ENCODE assay signal across 14 cellular contexts in the genomic region with DNA sequence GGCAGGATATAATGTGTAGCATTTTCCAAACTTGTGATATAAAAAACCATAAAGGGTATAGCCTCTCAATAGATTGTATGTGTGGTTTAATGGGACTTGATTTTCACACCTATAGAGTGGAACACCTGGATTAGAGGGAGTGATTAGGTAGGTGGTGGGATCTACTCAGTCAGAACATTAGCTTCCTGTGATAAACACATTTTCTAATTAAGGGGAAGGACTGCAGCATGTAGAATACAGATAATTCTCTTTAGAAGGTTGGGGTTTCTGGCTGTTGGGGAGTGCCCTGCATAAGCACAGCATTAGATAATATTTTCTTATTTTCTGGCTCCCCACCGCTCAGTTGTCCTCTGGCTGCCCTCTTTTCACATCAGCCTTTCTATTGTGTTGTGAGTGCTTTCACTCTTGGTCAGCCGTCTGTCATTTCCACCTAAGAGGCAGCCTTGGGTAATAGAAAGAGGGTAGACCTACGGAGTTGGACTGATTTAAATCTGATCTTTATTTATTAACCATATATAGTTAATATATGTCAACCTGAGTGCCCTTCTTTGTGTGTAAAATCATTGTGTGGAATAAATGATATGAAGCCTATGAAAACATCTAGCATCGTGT.
DNase-seq lines count a peak whose midpoint lies in the region; ATAC-seq and FAIRE-seq lines count a peak whose summit lies in the region.
"Had no signal": no experiment of that assay in that cellular context is flagged by ENCODE, and none has a peak within 500 bp of the region (broad histone marks: within the 10 kb centered on the region; RNA-seq: fewer than 3 reads in every experiment).

No MANE protein-coding gene starts in this region.

- peaks cover 23% of the 10 kb centered on the region for H3K4me1 Mint-ChIP-seq in memory B cell

- H3K9me3 Mint-ChIP-seq in memory B cell: no peaks in the 10 kb centered on the region
- H3K9me3 Mint-ChIP-seq: activated B cell treated with CpG ODN at 0.5 μM for 24 hours had no signal

- peaks cover 81% of the 10 kb centered on the region for H3K36me3 ChIP-seq in SK-N-MC (ENCODE audit: insufficient read depth, low read length)

- DNase-seq in GM18507 (ENCODE audit: extremely low spot score, insufficient read length, low read depth) (no peak), SK-N-MC (ENCODE audit: low read depth, low spot score) (no peak), memory B cell (ENCODE audit: low spot score in 2 of 2) (no peak), NCI-H526 (lab: John Stamatoyannopoulos, UW) (no peak)
- no peak for DNase-seq in stimulated activated CD4-positive, alpha-beta T cell treated with anti-CD3 and anti-CD28 coated beads, Interleukin-15, amount 100 ng/mL, for 24 hours
- DNase-seq: activated B cell treated with CpG ODN at 0.5 μM for 24 hours; central memory CD4-positive, alpha-beta T cell; NCI-H446 treated with DMSO at 0.1 percent for 48 hours; right cardiac atrium had no signal

- peak overlapping the region; percentile 82 for H3K27ac ChIP-seq in SK-N-MC
- H3K27ac ChIP-seq: HL-60 had no signal

- H3K9me3 ChIP-seq in SK-N-MC (ENCODE audit: low read depth, low read length): no peaks in the 10 kb centered on the region

- peak overlapping the region; percentile 8 for H3K4me3 Mint-ChIP-seq in memory B cell
- H3K4me3 Mint-ChIP-seq: activated B cell treated with CpG ODN at 0.5 μM for 24 hours had no signal

- H3K9ac ChIP-seq in SK-N-MC (ENCODE audit: insufficient read length): no peak overlapping the region

- H3K4me3 ChIP-seq in SK-N-MC: peak overlapping the region; percentile 60

- H3K27ac Mint-ChIP-seq in memory B cell: peak overlapping the region; percentile 2
- H3K27ac Mint-ChIP-seq: activated B cell treated with CpG ODN at 0.5 μM for 24 hours had no signal

- FAIRE-seq in GM18507 (lab: Jason Lieb, UNC): peak; percentile 72
- FAIRE-seq: D721Med, H54 had no signal

- H3K27me3 Mint-ChIP-seq in memory B cell: no peaks in the 10 kb centered on the region
- H3K27me3 Mint-ChIP-seq: activated B cell treated with CpG ODN at 0.5 μM for 24 hours had no signal

- H3K36me3 Mint-ChIP-seq in memory B cell: peaks cover 3% of the 10 kb centered on the region

- ATAC-seq in GM21619 (IDR thresholded peaks at IDR 0.05; ENCODE audit: unreplicated experiment) (peak; percentile 64), memory B cell (ENCODE audit: low read depth) (no peak), GM21390 (IDR thresholded peaks at IDR 0.05; ENCODE audit: unreplicated experiment) (no peak)
